23 cellular contexts compared by ENCODE assay signal in genomic region chr22:35782504-35782903, GRCh38.
A peak's percentile ranks its signal among the peaks of the same experiment; 100 is the strongest.
DNase-seq lines count a peak whose midpoint lies in the region; ATAC-seq and TF ChIP-seq lines count a peak whose summit lies in the region.
"Had no signal": no experiment of that assay in that cellular context is flagged by ENCODE, and none has a peak within 500 bp of the region (broad histone marks: within the 10 kb centered on the region; RNA-seq: fewer than 3 reads in every experiment).

No MANE protein-coding gene starts in this region.

- H3K27ac ChIP-seq in right atrium auricular region (no peak overlapping the region), OCI-LY1 (ENCODE audit: low read depth, low read length, poor library complexity, severe bottlenecking) (peak overlapping the region; percentile 75), tibial artery (peak overlapping the region; percentile 39 to 45)
- H3K27ac ChIP-seq: C4-2B had no signal

- no peaks in the 10 kb centered on the region for H3K9me3 ChIP-seq in right atrium auricular region
- H3K9me3 ChIP-seq in OCI-LY1 (ENCODE audit: low read length): no peaks in the 10 kb centered on the region
- no peaks in the 10 kb centered on the region for H3K9me3 ChIP-seq in tibial artery
- H3K9me3 ChIP-seq: heart right ventricle, MG63, mucosa of descending colon had no signal

- DNase-seq in Right ventricle myocardium superior (no peak), right atrium auricular region (ENCODE audit: low spot score) (no peak), fibroblast of gingiva (ENCODE audit: low read depth) (peak; percentile 44), tibial artery (no peak), GM03348 (ENCODE audit: low spot score) (no peak), activated gamma-delta T cell (lab: John Stamatoyannopoulos, UW) (no peak)
- DNase-seq: activated CD8-positive, alpha-beta T cell treated with anti-CD3 and anti-CD28 coated beads, Interleukin-2, amount 10 ng/mL, durations not matched to agents 7 days and 5 days; activated naive CD4-positive, alpha-beta T cell treated with anti-CD3 and anti-CD28 coated beads for 36 hours; activated T-cell treated with anti-CD3 and anti-CD28 coated beads, Interleukin-2, amount 50 U/mL, for 24 hours; anterior cingulate cortex; GF-D8; heart right ventricle; IMR-90; MG63; mucosa of descending colon; NCI-H2227 treated with DMSO at 0.1 percent for 48 hours; NCI-H774; stimulated activated CD8-positive, alpha-beta memory T cell treated with anti-CD3 and anti-CD28 coated beads, Interleukin-4, amount 100 ng/mL, for 48 hours had no signal

- no peaks in the 10 kb centered on the region for H3K79me2 ChIP-seq in OCI-LY1 (ENCODE audit: insufficient read depth, low read length)

- peaks cover 14% of the 10 kb centered on the region for H3K36me3 ChIP-seq in right atrium auricular region
- peaks cover 64% of the 10 kb centered on the region for H3K36me3 ChIP-seq in OCI-LY1 (ENCODE audit: insufficient read depth, low read length)
- peaks cover 0 to 8% (median 0%) of the 10 kb centered on the region in 3 donors for H3K36me3 ChIP-seq in tibial artery

- peaks cover 0 to 53% of the 10 kb centered on the region in 2 donors for H3K4me1 ChIP-seq in right atrium auricular region
- peaks cover 83% of the 10 kb centered on the region for H3K4me1 ChIP-seq in OCI-LY1 (ENCODE audit: insufficient read depth, low read length, severe bottlenecking)
- peaks cover 0 to 80% (median 30%) of the 10 kb centered on the region in 4 donors for H3K4me1 ChIP-seq in tibial artery

- no peaks in the 10 kb centered on the region for H3K9me2 ChIP-seq in OCI-LY1 (ENCODE audit: low read depth, low read length)

- no peak for TF ChIP-seq CTCF in right atrium auricular region (IDR thresholded peaks at IDR 0.05)
- TF ChIP-seq CTCF in OCI-LY1 (IDR thresholded peaks at IDR 0.05; ENCODE audit: low read length): no peak
- no peak for TF ChIP-seq CTCF in tibial artery (IDR thresholded peaks at IDR 0.05)

- H2AFZ ChIP-seq in OCI-LY1 (ENCODE audit: low read length): no peak overlapping the region

- H3K4me3 ChIP-seq in right atrium auricular region (no peak overlapping the region), OCI-LY1 (ENCODE audit: low read depth, low read length, poor library complexity, severe bottlenecking) (no peak overlapping the region), tibial artery (peak overlapping the region; percentile 12 to 18)
- H3K4me3 ChIP-seq: heart right ventricle, MG63, mucosa of descending colon had no signal

- no peak overlapping the region; the same call in 1 of the 2 replicates for H3K4me2 ChIP-seq in OCI-LY1 (ENCODE audit: low read length)

- no peak overlapping the region for H3K9ac ChIP-seq in OCI-LY1 (ENCODE audit: low read length)

- no peaks in the 10 kb centered on the region for H3F3A ChIP-seq in OCI-LY1 (ENCODE audit: insufficient read depth, low read length)

- intact Hi-C loops in Right ventricle myocardium superior (cut with DNase I) (no loop called here), tibial artery (cut with DNase I; ENCODE audit: low total_unique reads) (loop anchor here (10.0 kb wide), 1 partner anchor 52 kb away; no protein-coding TSS in a partner anchor)

- H3K27me3 ChIP-seq in right atrium auricular region (no peaks in the 10 kb centered on the region), OCI-LY1 (ENCODE audit: insufficient read depth, low read length) (no peaks in the 10 kb centered on the region), tibial artery (no peaks in the 10 kb centered on the region)
- H3K27me3 ChIP-seq: heart right ventricle, MG63 had no signal

- peak; percentile 18 for ATAC-seq in Right ventricle myocardium superior (ENCODE audit: poor library complexity)
- no peak for ATAC-seq in HG02571 (IDR thresholded peaks at IDR 0.05; ENCODE audit: unreplicated experiment)
- ATAC-seq: activated CD8-positive, alpha-beta T cell treated with anti-CD3 and anti-CD28 coated beads, Interleukin-2, amount 10 ng/mL, durations not matched to agents 7 days and 5 days; left lobe of liver; mucosa of descending colon; Panc1 had no signal

- H4K20me1 ChIP-seq in OCI-LY1 (ENCODE audit: insufficient read depth, low read length): no peaks in the 10 kb centered on the region

Comparison
In these comparisons a context has a peak if more than half of its experiments do, and no peak if none do; other contexts are left out.
1. H3K27ac ChIP-seq: peak in OCI-LY1 (single experiment) and tibial artery (2 of 2); none in right atrium auricular region (0 of 2).
2. H3K4me3 ChIP-seq: peak in tibial artery (2 of 2); none in right atrium auricular region (0 of 2) and OCI-LY1 (single experiment).